12 cellular contexts compared by ENCODE assay signal in the genomic region with DNA sequence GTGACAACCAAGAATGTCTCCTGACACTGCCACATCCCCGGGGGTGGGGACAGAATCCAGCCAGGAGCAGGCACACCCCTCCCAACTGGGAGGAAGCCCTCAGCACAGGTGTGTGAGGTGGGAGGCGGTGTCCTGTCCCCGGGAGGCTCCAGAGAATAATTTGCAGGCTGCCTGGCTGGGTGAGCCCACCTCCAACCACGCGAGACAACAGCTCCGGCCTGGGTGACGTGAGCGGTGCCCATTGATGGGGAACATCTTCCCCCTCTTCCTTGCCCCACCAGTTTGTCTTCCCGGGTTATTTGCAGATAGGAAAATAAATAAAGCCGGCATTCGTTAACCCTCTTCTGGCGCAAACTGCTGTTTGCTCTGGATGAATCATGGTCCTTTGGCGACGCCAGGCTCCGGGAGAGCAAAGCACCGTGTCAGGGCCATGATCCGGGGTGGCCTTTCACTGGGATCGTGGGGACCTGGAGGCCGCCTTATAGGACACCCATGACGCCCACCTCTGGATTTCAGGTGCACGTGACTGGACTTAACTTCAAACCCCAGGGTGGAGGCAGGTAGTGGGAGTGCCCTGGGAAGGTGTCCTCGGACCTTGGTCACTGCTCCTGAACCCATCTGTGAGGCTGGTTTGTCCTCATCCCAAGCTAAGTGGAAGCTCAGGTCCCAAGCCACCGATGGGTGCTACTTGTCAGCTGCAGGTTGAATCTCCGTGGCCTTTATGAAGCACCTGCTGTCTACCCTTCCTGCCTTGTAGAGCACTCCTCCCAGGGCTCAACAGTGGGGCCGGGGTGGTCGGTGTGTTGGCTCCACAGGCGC. TPM values are rescaled to one million over a fixed set of nuclear protein-coding genes. Genes with fewer than 3 reads are reported as not detected.
DNase-seq lines count a peak whose midpoint lies in the region; ATAC-seq and TF ChIP-seq lines count a peak whose summit lies in the region.
"Had no signal": no experiment of that assay in that cellular context is flagged by ENCODE, and none has a peak within 500 bp of the region (broad histone marks: within the 10 kb centered on the region; RNA-seq: fewer than 3 reads in every experiment).

No MANE protein-coding gene starts in this region.

- H3K4me3 ChIP-seq in esophagus (ENCODE audit: low read depth in 1 of 2, low read length in 2 of 2) (no peak overlapping the region), stomach (no peak overlapping the region)
- H3K4me3 ChIP-seq in naive thymus-derived CD4-positive, alpha-beta T cell (ENCODE audit: low read length): no peak overlapping the region
- H3K4me3 ChIP-seq: gastroesophageal sphincter had no signal

- H3K27me3 ChIP-seq in esophagus (ENCODE audit: control insufficient read depth in 1 of 2, insufficient read depth in 2 of 2, low read length in 2 of 2) (no peaks in the 10 kb centered on the region), stomach (no peaks in the 10 kb centered on the region)
- H3K27me3 ChIP-seq in naive thymus-derived CD4-positive, alpha-beta T cell (ENCODE audit: control insufficient read depth in 2 of 2, insufficient read depth in 2 of 2, low read length in 2 of 2): no peaks in the 10 kb centered on the region
- H3K27me3 ChIP-seq: gastroesophageal sphincter had no signal

- 45 to 48% methylated on average over 27 of the region's 27 CpGs for WGBS in esophagus, 2 donors
- WGBS in stomach, 5 donors: 35 to 52% (median 44%) methylated on average over 21 to 27 of the region's 27 CpGs

- CTCF ChIA-PET in naive thymus-derived CD4-positive, alpha-beta T cell (lab: Charles Lee): no interaction called here

- no peak overlapping the region for H3K27ac Mint-ChIP-seq in activated T-cell treated with anti-CD3 and anti-CD28 coated beads, Interleukin-2, amount 50 U/mL, for 24 hours
- H3K27ac Mint-ChIP-seq in naive thymus-derived CD4-positive, alpha-beta T cell: no peak overlapping the region

- peak overlapping the region; percentile 8 to 34 for H3K27ac ChIP-seq in esophagus (ENCODE audit: low read depth in 2 of 2, low read length in 1 of 2)
- no peak overlapping the region for H3K27ac ChIP-seq in stomach
- H3K27ac ChIP-seq in naive thymus-derived CD4-positive, alpha-beta T cell (ENCODE audit: low read depth, low read length): no peak overlapping the region
- H3K27ac ChIP-seq: gastroesophageal sphincter had no signal

- H3K27me3 Mint-ChIP-seq in activated T-cell treated with anti-CD3 and anti-CD28 coated beads, Interleukin-2, amount 50 U/mL, for 24 hours: no peaks in the 10 kb centered on the region
- no peaks in the 10 kb centered on the region for H3K27me3 Mint-ChIP-seq in naive thymus-derived CD4-positive, alpha-beta T cell

- no peak for TF ChIP-seq POLR2A in stomach (IDR thresholded peaks at IDR 0.05)

- H3K4me1 Mint-ChIP-seq in activated T-cell treated with anti-CD3 and anti-CD28 coated beads, Interleukin-2, amount 50 U/mL, for 24 hours (ENCODE audit: low read depth): peaks cover 3% of the 10 kb centered on the region
- peaks cover 0 to 2% (median 0%) of the 10 kb centered on the region in 7 donors for H3K4me1 Mint-ChIP-seq in naive thymus-derived CD4-positive, alpha-beta T cell

- intact Hi-C loops in sciatic nerve (cut with DNase I): loop anchor here (5.0 kb wide), 1 partner anchor 553 kb away; no protein-coding TSS in a partner anchor
- intact Hi-C loops in stomach (cut with DNase I; ENCODE audit: low total_unique reads): no loop called here
- intact Hi-C loops in naive thymus-derived CD4-positive, alpha-beta T cell (cut with micrococcal nuclease): no loop called here

- TF ChIP-seq CTCF in stomach (IDR thresholded peaks at IDR 0.05): no peak

- H3K9me3 ChIP-seq in esophagus (ENCODE audit: control insufficient read depth in 2 of 2, insufficient read depth in 1 of 2, low read depth in 1 of 2, low read length in 1 of 2) (peaks cover 0 to 2% of the 10 kb centered on the region in 2 donors), stomach (no peaks in the 10 kb centered on the region)
- H3K9me3 ChIP-seq in naive thymus-derived CD4-positive, alpha-beta T cell (ENCODE audit: control insufficient read depth in 2 of 3, low read length in 3 of 3): no peaks in the 10 kb centered on the region
- H3K9me3 ChIP-seq: gastroesophageal sphincter had no signal

- peak; percentile 12 for DNase-seq in activated T-cell treated with anti-CD3 and anti-CD28 coated beads, Interleukin-2, amount 50 U/mL, for 1 hour
- no peak for DNase-seq in activated T-cell treated with anti-CD3 and anti-CD28 coated beads, Interleukin-2, amount 50 U/mL, for 24 hours
- DNase-seq in NCI-H69 (lab: John Stamatoyannopoulos, UW) (peak; percentile 74), sciatic nerve (ENCODE audit: low spot score) (peak; percentile 56), EL (no peak), stomach (no peak)
- no peak for DNase-seq in naive thymus-derived CD4-positive, alpha-beta T cell
- DNase-seq: NCI-H774; stimulated activated CD4-positive, alpha-beta T cell treated with anti-CD3 and anti-CD28 coated beads, Interleukin-4, amount 100 ng/mL, for 4 hours had no signal

- POLR2A ChIA-PET in naive thymus-derived CD4-positive, alpha-beta T cell (lab: Charles Lee): no interaction called here

- H3K36me3 ChIP-seq in esophagus (ENCODE audit: control insufficient read depth in 2 of 2, insufficient read depth in 2 of 2, low read length in 1 of 2) (peaks cover 3 to 20% of the 10 kb centered on the region in 2 donors), stomach (peaks cover 9 to 48% (median 43%) of the 10 kb centered on the region in 4 donors)
- H3K36me3 ChIP-seq in naive thymus-derived CD4-positive, alpha-beta T cell (ENCODE audit: control insufficient read depth in 2 of 3, insufficient read depth in 3 of 3, low read length in 3 of 3): no peaks in the 10 kb centered on the region

- H3K36me3 Mint-ChIP-seq in activated T-cell treated with anti-CD3 and anti-CD28 coated beads, Interleukin-2, amount 50 U/mL, for 24 hours (ENCODE audit: low read depth): peaks cover 10% of the 10 kb centered on the region
- H3K36me3 Mint-ChIP-seq in naive thymus-derived CD4-positive, alpha-beta T cell: peaks cover 0 to 17% (median 0%) of the 10 kb centered on the region in 5 donors

- H3K9me3 Mint-ChIP-seq in activated T-cell treated with anti-CD3 and anti-CD28 coated beads, Interleukin-2, amount 50 U/mL, for 24 hours: no peaks in the 10 kb centered on the region
- H3K9me3 Mint-ChIP-seq in naive thymus-derived CD4-positive, alpha-beta T cell: no peaks in the 10 kb centered on the region
- H3K9me3 Mint-ChIP-seq: brain had no signal

- H3K4me1 ChIP-seq in esophagus (ENCODE audit: control insufficient read depth in 2 of 2, insufficient read depth in 2 of 2, low read length in 1 of 2) (peaks cover 6 to 9% of the 10 kb centered on the region in 2 donors), stomach (peaks cover 0 to 11% (median 8%) of the 10 kb centered on the region in 4 donors)
- no peaks in the 10 kb centered on the region for H3K4me1 ChIP-seq in naive thymus-derived CD4-positive, alpha-beta T cell (ENCODE audit: control insufficient read depth in 2 of 2, insufficient read depth in 2 of 2, low read length in 2 of 2)

- ATAC-seq in sciatic nerve: no peak
- ATAC-seq in naive thymus-derived CD4-positive, alpha-beta T cell: no peak
- ATAC-seq: gastroesophageal sphincter had no signal

- no peak for TF ChIP-seq EP300 in stomach (IDR thresholded peaks at IDR 0.05)

- no peak overlapping the region for H3K4me3 Mint-ChIP-seq in activated T-cell treated with anti-CD3 and anti-CD28 coated beads, Interleukin-2, amount 50 U/mL, for 24 hours
- no peak overlapping the region for H3K4me3 Mint-ChIP-seq in naive thymus-derived CD4-positive, alpha-beta T cell
- H3K4me3 Mint-ChIP-seq: brain had no signal

RNA-seq across cellular contexts. Expression of gene CCND1, which starts 13.9 kb away (rescaled TPM):
- polyA plus RNA-seq in esophagus (10 to 100 TPM; 45.1 to 48.5 TPM), stomach (10 to 100 TPM; 17.6 to 44.6 (median 33.7) TPM)
- total RNA-seq in sciatic nerve (192 TPM), stomach (100 to 1,000 TPM in 3 of 5 donors, 10 to 100 TPM in 2; 24.1 to 293 (median 141) TPM)
- 1 to 10 TPM in 2 of 5 experiments, under 1 TPM in 3; 0.35 to 4.0 (median 0.84) TPM for total RNA-seq in naive thymus-derived CD4-positive, alpha-beta T cell
- polyA plus RNA-seq in naive thymus-derived CD4-positive, alpha-beta T cell: 1 to 10 TPM in 1 of 2 donors, under 1 TPM in 1; 0.26 to 4.9 TPM

RNA-seq across cellular contexts. Expression of gene LTO1, which starts 20.3 kb away (rescaled TPM):
- polyA plus RNA-seq in esophagus (10 to 100 TPM; 15.0 to 22.9 TPM), stomach (10 to 100 TPM; 14.2 to 23.1 (median 22.6) TPM)
- total RNA-seq in sciatic nerve (35.2 TPM), stomach (100 to 1,000 TPM in 1 of 5 donors, 10 to 100 TPM in 3, 1 to 10 TPM in 1; 2.3 to 107 (median 37.6) TPM)
- 10 to 100 TPM; 32.8 to 75.6 (median 55.1) TPM for total RNA-seq in naive thymus-derived CD4-positive, alpha-beta T cell
- polyA plus RNA-seq in naive thymus-derived CD4-positive, alpha-beta T cell: 10 to 100 TPM; 19.1 to 21.3 TPM

RNA-seq across cellular contexts. Expression of gene FGF19, which starts 49.0 kb away (rescaled TPM):
- polyA plus RNA-seq in esophagus (not detected), stomach (not detected)
- total RNA-seq in sciatic nerve (not detected), stomach (not detected)
- not detected for total RNA-seq in naive thymus-derived CD4-positive, alpha-beta T cell
- not detected for polyA plus RNA-seq in naive thymus-derived CD4-positive, alpha-beta T cell
- total RNA-seq: gastroesophageal sphincter had no signal

Comparison
In these comparisons a context has a peak if more than half of its experiments do, and no peak if none do; other contexts are left out.
1. DNase-seq: peak in activated T-cell treated with anti-CD3 and anti-CD28 coated beads, Interleukin-2, amount 50 U/mL, for 1 hour (single experiment), NCI-H69 (single experiment) and sciatic nerve (single experiment); none in activated T-cell treated with anti-CD3 and anti-CD28 coated beads, Interleukin-2, amount 50 U/mL, for 24 hours (single experiment), EL (single experiment), stomach (single experiment) and naive thymus-derived CD4-positive, alpha-beta T cell (0 of 9).
2. H3K27ac ChIP-seq: peak in esophagus (2 of 2); none in stomach (0 of 5) and naive thymus-derived CD4-positive, alpha-beta T cell (single experiment).
3. RNA of gene CCND1, which starts 13.9 kb away (total RNA-seq): 192 TPM in sciatic nerve (single experiment) and 24.1 to 293 TPM in stomach; 0.35 to 4.0 TPM in naive thymus-derived CD4-positive, alpha-beta T cell; every median in the first group is over 4 times any median in the second.